20 cellular contexts compared by ENCODE assay signal in genomic region chr7:25615005-25615404, GRCh38.
DNase-seq lines count a peak whose midpoint lies in the region; ATAC-seq lines count a peak whose summit lies in the region.
"Had no signal": no experiment of that assay in that cellular context is flagged by ENCODE, and none has a peak within 500 bp of the region (broad histone marks: within the 10 kb centered on the region; RNA-seq: fewer than 3 reads in every experiment).

No MANE protein-coding gene starts in this region.

- DNase-seq in Ammon's horn (ENCODE audit: low spot score) (peak; percentile 35), NOMO-1 treated with DMSO at 0.1 percent for 48 hours (lab: John Stamatoyannopoulos, UW; ENCODE audit: unreplicated experiment) (peak; percentile 72), globus pallidus (ENCODE audit: low spot score) (peak; percentile 33), neuronal stem cell (ENCODE audit: low spot score) (no peak)
- no peak for DNase-seq in activated T-cell treated with anti-CD3 and anti-CD28 coated beads, Interleukin-2, amount 50 U/mL, for 48 hours
- DNase-seq: activated CD4-positive, alpha-beta memory T cell treated with anti-CD3 and anti-CD28 coated beads for 36 hours; activated T-cell treated with anti-CD3 and anti-CD28 coated beads, Interleukin-2, amount 50 U/mL, for 72 hours; CD8-positive, alpha-beta T cell; effector memory CD4-positive, alpha-beta T cell; kidney glomerular epithelial cell; NCI-H1930; NCI-H524 treated with DMSO at 0.1 percent for 48 hours; PC-9; small intestine; upper lobe of left lung had no signal

- H3K4ac ChIP-seq in neuronal stem cell (ENCODE audit: low read length) = no peak overlapping the region

- no peak overlapping the region for H4K91ac ChIP-seq in neuronal stem cell (ENCODE audit: low read depth, low read length, poor library complexity)

- peak overlapping the region; percentile 28 for H2AFZ ChIP-seq in neuronal stem cell (ENCODE audit: low read length)
- H2AFZ ChIP-seq: parathyroid adenoma, PC-9 had no signal

- H2BK12ac ChIP-seq in neuronal stem cell (ENCODE audit: low read length) = no peak overlapping the region

- H3K4me1 ChIP-seq in neuronal stem cell (ENCODE audit: control insufficient read depth in 2 of 2, insufficient read depth in 1 of 2, low read depth in 1 of 2, low read length in 2 of 2) = peaks cover 0 to 1% of the 10 kb centered on the region in 2 donors

- ATAC-seq in GM21723 (IDR thresholded peaks at IDR 0.05; ENCODE audit: unreplicated experiment) (no peak), HG03520 (IDR thresholded peaks at IDR 0.05; ENCODE audit: unreplicated experiment) (no peak), GM21717 (IDR thresholded peaks at IDR 0.05; ENCODE audit: unreplicated experiment) (no peak)
- ATAC-seq: activated T-cell treated with anti-CD3 and anti-CD28 coated beads, Interleukin-2, amount 50 U/mL, for 72 hours; CD8-positive, alpha-beta T cell; SK-N-SH treated with all-trans-retinoic acid at 6 μM for 48 hours had no signal

- H2BK15ac ChIP-seq in neuronal stem cell (ENCODE audit: low read length) = no peak overlapping the region

- H3K27ac ChIP-seq in neuronal stem cell (replicated peaks; ENCODE audit: low read length) = no peak overlapping the region
- H3K27ac ChIP-seq: parathyroid adenoma, PC-9 had no signal

- no peak overlapping the region for H3K4me2 ChIP-seq in neuronal stem cell (ENCODE audit: insufficient read depth, low read length, poor library complexity, severe bottlenecking)
- H3K4me2 ChIP-seq: PC-9 had no signal

- H2BK5ac ChIP-seq in neuronal stem cell (ENCODE audit: low read length) = no peak overlapping the region

- H3K27me3 ChIP-seq in neuronal stem cell (ENCODE audit: control insufficient read depth in 3 of 3, insufficient read depth in 3 of 3, low read depth in 1 of 3, low read length in 3 of 3) = no peaks in the 10 kb centered on the region
- H3K27me3 ChIP-seq: upper lobe of left lung had no signal

- H2BK120ac ChIP-seq in neuronal stem cell (ENCODE audit: low read depth, low read length) = no peak overlapping the region

- H3K9me3 ChIP-seq in neuronal stem cell (replicated peaks in 1 of 2; ENCODE audit: control insufficient read depth in 2 of 2, insufficient read depth in 1 of 2, low read depth in 1 of 2, low read length in 2 of 2) = peaks cover 0 to 16% of the 10 kb centered on the region in 2 donors

- no peak overlapping the region for H2AK5ac ChIP-seq in neuronal stem cell (ENCODE audit: low read depth, low read length)

- H3K4me3 ChIP-seq in neuronal stem cell (ENCODE audit: low read length in 2 of 2) = no peak overlapping the region
- H3K4me3 ChIP-seq: PC-9, upper lobe of left lung had no signal

- H4K8ac ChIP-seq in neuronal stem cell (ENCODE audit: low read depth, low read length) = no peak overlapping the region

- no peaks in the 10 kb centered on the region for H3K36me3 ChIP-seq in neuronal stem cell (replicated peaks in 1 of 2; ENCODE audit: control insufficient read depth in 2 of 2, insufficient read depth in 2 of 2, low read length in 2 of 2)
- H3K36me3 ChIP-seq: upper lobe of left lung had no signal

- no CpG with 5 or more reads among the region's 4 CpGs for WGBS in neuronal stem cell (ENCODE audit: extremely low coverage in 2 of 2, insufficient read length in 2 of 2, insufficient replicate concordance in 1 of 2), 2 donors

- H3K18ac ChIP-seq in neuronal stem cell (ENCODE audit: low read length) = no peak overlapping the region

- no peak overlapping the region for H3K9ac ChIP-seq in neuronal stem cell (ENCODE audit: low read depth, low read length, poor library complexity)
- H3K9ac ChIP-seq: parathyroid adenoma had no signal

- H3K79me1 ChIP-seq in neuronal stem cell (ENCODE audit: low read depth, low read length) = no peaks in the 10 kb centered on the region

- H3K14ac ChIP-seq in neuronal stem cell (ENCODE audit: low read length) = no peak overlapping the region

- no peak overlapping the region for H3K23ac ChIP-seq in neuronal stem cell (ENCODE audit: low read depth, low read length, poor library complexity)

Comparison
In these comparisons a context has a peak if more than half of its experiments do, and no peak if none do; other contexts are left out.
1. DNase-seq: peak in Ammon's horn (single experiment), NOMO-1 treated with DMSO at 0.1 percent for 48 hours (single experiment) and globus pallidus (single experiment); none in neuronal stem cell (single experiment) and activated T-cell treated with anti-CD3 and anti-CD28 coated beads, Interleukin-2, amount 50 U/mL, for 48 hours (0 of 2).